1 cellular context compared by ENCODE assay signal in the genomic region with DNA sequence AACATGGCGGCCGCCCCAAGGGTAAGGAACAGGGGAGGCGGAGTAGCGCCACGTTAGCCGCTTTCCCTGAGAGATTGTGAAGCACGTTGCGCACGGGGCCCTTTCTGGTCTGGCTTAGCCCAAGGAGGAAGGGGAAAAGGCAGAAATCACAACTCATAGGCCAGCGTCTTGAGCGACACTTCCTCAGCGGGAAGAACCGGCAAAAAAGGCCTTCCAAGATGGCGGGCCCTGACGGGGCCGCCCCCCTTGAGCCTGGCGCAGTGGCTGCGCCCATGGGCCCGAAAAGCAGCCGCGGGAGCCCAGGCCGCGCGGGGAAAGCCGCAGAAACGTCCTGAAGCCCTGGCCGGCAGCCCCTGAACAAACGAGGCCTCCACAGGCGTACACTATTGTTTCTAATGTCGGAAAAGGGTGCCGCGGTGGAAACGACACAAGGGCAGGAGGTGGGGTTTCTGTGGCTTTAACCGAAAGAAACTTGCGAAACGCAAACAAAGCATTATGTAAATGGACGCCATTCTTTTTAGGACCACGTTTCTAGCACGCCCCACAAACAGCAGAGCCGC.
TF ChIP-seq lines count a peak whose summit lies in the region.

No MANE protein-coding gene starts in this region.

TF ChIP-seq in HEK293, 187 proteins besides CTCF, POLR2A, EP300 and RAD21 (continued from another document):
- TF ChIP-seq ZNF394 (tag by site-specific recombination; IDR thresholded peaks at IDR 0.05; ENCODE audit: borderline replicate concordance) (peak; percentile 74; the same call in 1 of the 2 replicates), ZNF175 (tag by site-specific recombination; IDR thresholded peaks at IDR 0.05) (no peak), SP7 (tag by site-specific recombination; IDR thresholded peaks at IDR 0.05) (no peak; the same call in 1 of the 2 replicates), ZNF707 (tag by site-specific recombination; IDR thresholded peaks at IDR 0.05) (no peak), ZBTB20 (tag by site-specific recombination; IDR thresholded peaks at IDR 0.05) (peak; percentile 48; the same call in 1 of the 2 replicates), ZNF776 (tag by site-specific recombination; IDR thresholded peaks at IDR 0.05; ENCODE audit: borderline replicate concordance) (no peak), ZBTB26 (tag by site-specific recombination; optimal IDR thresholded peaks at IDR 0.05) (peak; percentile 75), ZNF16 (tag by site-specific recombination; IDR thresholded peaks at IDR 0.05; ENCODE audit: low read depth) (no peak), ZEB2 (tag by site-specific recombination; IDR thresholded peaks at IDR 0.05) (peak; percentile 70), ZNF580 (tag by site-specific recombination; IDR thresholded peaks at IDR 0.05) (0 out of 2 replicates have a peak, but pooled peaks have one; percentile 19), ZFP69B (tag by site-specific recombination; IDR thresholded peaks at IDR 0.05) (0 out of 2 replicates have a peak, but pooled peaks have one; percentile 20), SCRT2 (tag by site-specific recombination; IDR thresholded peaks at IDR 0.05) (peak; percentile 25), ZNF600 (tag by site-specific recombination; IDR thresholded peaks at IDR 0.05) (0 out of 2 replicates have a peak, but pooled peaks have one; percentile 37), ZNF791 (tag by site-specific recombination; IDR thresholded peaks at IDR 0.05) (peak; percentile 9; the same call in 1 of the 2 replicates), ZNF660 (tag by site-specific recombination; IDR thresholded peaks at IDR 0.05) (0 out of 2 replicates have a peak, but pooled peaks have one; percentile 41), KLF16 (tag by site-specific recombination; IDR thresholded peaks at IDR 0.05) (peak; percentile 92), SP2 (tag by site-specific recombination; IDR thresholded peaks at IDR 0.05) (peak; percentile 40), YY2 (tag by site-specific recombination; IDR thresholded peaks at IDR 0.05) (peak; percentile 94), YY1 (tag by site-specific recombination; IDR thresholded peaks at IDR 0.05) (peak; percentile 97), ZNF501 (tag by site-specific recombination; IDR thresholded peaks at IDR 0.05) (0 out of 2 replicates have a peak, but pooled peaks have one; percentile 41), ZNF623 (tag by site-specific recombination; IDR thresholded peaks at IDR 0.05) (no peak; the same call in 1 of the 2 replicates), ZNF777 (tag by site-specific recombination; IDR thresholded peaks at IDR 0.05; ENCODE audit: borderline replicate concordance) (no peak), ZNF114 (tag by site-specific recombination; IDR thresholded peaks at IDR 0.05) (no peak), ZNF223 (tag by site-specific recombination; IDR thresholded peaks at IDR 0.05) (no peak), HIC1 (tag by site-specific recombination; IDR thresholded peaks at IDR 0.05) (no peak), ZNF2 (tag by site-specific recombination; IDR thresholded peaks at IDR 0.05) (peak; percentile 61), KLF7 (tag by site-specific recombination; IDR thresholded peaks at IDR 0.05; ENCODE audit: borderline replicate concordance) (0 out of 2 replicates have a peak, but pooled peaks have one; percentile 19), EGR2 (tag by site-specific recombination; IDR thresholded peaks at IDR 0.05; ENCODE audit: low read depth) (no peak), ZBTB10 (tag by site-specific recombination; IDR thresholded peaks at IDR 0.05) (peak; percentile 76; the same call in 1 of the 2 replicates), SP3 (tag by site-specific recombination; IDR thresholded peaks at IDR 0.05) (peak; percentile 49), ZNF585B (tag by site-specific recombination; IDR thresholded peaks at IDR 0.05) (no peak), ZNF146 (tag by site-specific recombination; IDR thresholded peaks at IDR 0.05) (no peak), KLF9 (tag by site-specific recombination; IDR thresholded peaks at IDR 0.05; ENCODE audit: low read depth) (peak; percentile 73; the same call in 1 of the 2 replicates), ZNF366 (tag by site-specific recombination; conservative IDR thresholded peaks at IDR 0.05) (no peak), ELK4 (IDR thresholded peaks at IDR 0.05; ENCODE audit: borderline replicate concordance, low read depth, low read length) (no peak), ZBTB8A (tag by site-specific recombination; IDR thresholded peaks at IDR 0.05) (peak; percentile 94), ZNF10 (tag by site-specific recombination; IDR thresholded peaks at IDR 0.05) (no peak; the same call in 1 of the 2 replicates)
- TF ChIP-seq, protein P1, sequence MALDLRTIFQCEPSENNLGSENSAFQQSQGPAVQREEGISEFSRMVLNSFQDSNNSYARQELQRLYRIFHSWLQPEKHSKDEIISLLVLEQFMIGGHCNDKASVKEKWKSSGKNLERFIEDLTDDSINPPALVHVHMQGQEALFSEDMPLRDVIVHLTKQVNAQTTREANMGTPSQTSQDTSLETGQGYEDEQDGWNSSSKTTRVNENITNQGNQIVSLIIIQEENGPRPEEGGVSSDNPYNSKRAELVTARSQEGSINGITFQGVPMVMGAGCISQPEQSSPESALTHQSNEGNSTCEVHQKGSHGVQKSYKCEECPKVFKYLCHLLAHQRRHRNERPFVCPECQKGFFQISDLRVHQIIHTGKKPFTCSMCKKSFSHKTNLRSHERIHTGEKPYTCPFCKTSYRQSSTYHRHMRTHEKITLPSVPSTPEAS (tag by site-specific recombination; IDR thresholded peaks at IDR 0.05): 0 out of 2 replicates have a peak, but pooled peaks have one; percentile 9
- TF ChIP-seq, protein P2, sequence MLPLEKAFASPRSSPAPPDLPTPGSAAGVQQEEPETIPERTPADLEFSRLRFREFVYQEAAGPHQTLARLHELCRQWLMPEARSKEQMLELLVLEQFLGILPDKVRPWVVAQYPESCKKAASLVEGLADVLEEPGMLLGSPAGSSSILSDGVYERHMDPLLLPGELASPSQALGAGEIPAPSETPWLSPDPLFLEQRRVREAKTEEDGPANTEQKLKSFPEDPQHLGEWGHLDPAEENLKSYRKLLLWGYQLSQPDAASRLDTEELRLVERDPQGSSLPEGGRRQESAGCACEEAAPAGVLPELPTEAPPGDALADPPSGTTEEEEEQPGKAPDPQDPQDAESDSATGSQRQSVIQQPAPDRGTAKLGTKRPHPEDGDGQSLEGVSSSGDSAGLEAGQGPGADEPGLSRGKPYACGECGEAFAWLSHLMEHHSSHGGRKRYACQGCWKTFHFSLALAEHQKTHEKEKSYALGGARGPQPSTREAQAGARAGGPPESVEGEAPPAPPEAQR (tag by site-specific recombination; IDR thresholded peaks at IDR 0.05): no peak
- TF ChIP-seq, protein P3, sequence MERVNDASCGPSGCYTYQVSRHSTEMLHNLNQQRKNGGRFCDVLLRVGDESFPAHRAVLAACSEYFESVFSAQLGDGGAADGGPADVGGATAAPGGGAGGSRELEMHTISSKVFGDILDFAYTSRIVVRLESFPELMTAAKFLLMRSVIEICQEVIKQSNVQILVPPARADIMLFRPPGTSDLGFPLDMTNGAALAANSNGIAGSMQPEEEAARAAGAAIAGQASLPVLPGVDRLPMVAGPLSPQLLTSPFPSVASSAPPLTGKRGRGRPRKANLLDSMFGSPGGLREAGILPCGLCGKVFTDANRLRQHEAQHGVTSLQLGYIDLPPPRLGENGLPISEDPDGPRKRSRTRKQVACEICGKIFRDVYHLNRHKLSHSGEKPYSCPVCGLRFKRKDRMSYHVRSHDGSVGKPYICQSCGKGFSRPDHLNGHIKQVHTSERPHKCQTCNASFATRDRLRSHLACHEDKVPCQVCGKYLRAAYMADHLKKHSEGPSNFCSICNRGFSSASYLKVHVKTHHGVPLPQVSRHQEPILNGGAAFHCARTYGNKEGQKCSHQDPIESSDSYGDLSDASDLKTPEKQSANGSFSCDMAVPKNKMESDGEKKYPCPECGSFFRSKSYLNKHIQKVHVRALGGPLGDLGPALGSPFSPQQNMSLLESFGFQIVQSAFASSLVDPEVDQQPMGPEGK (tag by site-specific recombination; IDR thresholded peaks at IDR 0.05): peak; percentile 59; the same call in 1 of the 2 replicates
- TF ChIP-seq, protein P4, sequence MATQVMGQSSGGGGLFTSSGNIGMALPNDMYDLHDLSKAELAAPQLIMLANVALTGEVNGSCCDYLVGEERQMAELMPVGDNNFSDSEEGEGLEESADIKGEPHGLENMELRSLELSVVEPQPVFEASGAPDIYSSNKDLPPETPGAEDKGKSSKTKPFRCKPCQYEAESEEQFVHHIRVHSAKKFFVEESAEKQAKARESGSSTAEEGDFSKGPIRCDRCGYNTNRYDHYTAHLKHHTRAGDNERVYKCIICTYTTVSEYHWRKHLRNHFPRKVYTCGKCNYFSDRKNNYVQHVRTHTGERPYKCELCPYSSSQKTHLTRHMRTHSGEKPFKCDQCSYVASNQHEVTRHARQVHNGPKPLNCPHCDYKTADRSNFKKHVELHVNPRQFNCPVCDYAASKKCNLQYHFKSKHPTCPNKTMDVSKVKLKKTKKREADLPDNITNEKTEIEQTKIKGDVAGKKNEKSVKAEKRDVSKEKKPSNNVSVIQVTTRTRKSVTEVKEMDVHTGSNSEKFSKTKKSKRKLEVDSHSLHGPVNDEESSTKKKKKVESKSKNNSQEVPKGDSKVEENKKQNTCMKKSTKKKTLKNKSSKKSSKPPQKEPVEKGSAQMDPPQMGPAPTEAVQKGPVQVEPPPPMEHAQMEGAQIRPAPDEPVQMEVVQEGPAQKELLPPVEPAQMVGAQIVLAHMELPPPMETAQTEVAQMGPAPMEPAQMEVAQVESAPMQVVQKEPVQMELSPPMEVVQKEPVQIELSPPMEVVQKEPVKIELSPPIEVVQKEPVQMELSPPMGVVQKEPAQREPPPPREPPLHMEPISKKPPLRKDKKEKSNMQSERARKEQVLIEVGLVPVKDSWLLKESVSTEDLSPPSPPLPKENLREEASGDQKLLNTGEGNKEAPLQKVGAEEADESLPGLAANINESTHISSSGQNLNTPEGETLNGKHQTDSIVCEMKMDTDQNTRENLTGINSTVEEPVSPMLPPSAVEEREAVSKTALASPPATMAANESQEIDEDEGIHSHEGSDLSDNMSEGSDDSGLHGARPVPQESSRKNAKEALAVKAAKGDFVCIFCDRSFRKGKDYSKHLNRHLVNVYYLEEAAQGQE (tag by site-specific recombination; IDR thresholded peaks at IDR 0.05): no peak
